10 cellular contexts compared by ENCODE assay signal in genomic region chr3:111595239-111595638, GRCh38. TPM values are rescaled to one million over a fixed set of nuclear protein-coding genes. Genes with fewer than 3 reads are reported as not detected.
A peak's percentile ranks its signal among the peaks of the same experiment; 100 is the strongest.
DNase-seq lines count a peak whose midpoint lies in the region; ATAC-seq lines count a peak whose summit lies in the region.
"Had no signal": no experiment of that assay in that cellular context is flagged by ENCODE, and none has a peak within 500 bp of the region (broad histone marks: within the 10 kb centered on the region; RNA-seq: fewer than 3 reads in every experiment).

ZBED2 (minus strand) TSS chr3:111595346; CDS start chr3:111594201, 1,145 bp downstream.

- no peak for DNase-seq in activated T-cell treated with anti-CD3 and anti-CD28 coated beads, Interleukin-2, amount 50 U/mL, for 24 hours
- no peak for DNase-seq in activated T-cell treated with anti-CD3 and anti-CD28 coated beads, Interleukin-2, amount 50 U/mL, for 1 hour
- no peak for DNase-seq in activated naive CD8-positive, alpha-beta T cell treated with anti-CD3 and anti-CD28 coated beads, Interleukin-2, amount 10 ng/mL, durations not matched to agents 7 days and 5 days
- DNase-seq in NCI-H1092 treated with DMSO at 0.1 percent for 48 hours (lab: John Stamatoyannopoulos, UW) (no peak), AG08395 (ENCODE audit: low spot score) (no peak), AG20443 (ENCODE audit: low spot score) (no peak)
- DNase-seq: H9 had no signal

- H3K9me3 Mint-ChIP-seq in activated T-cell treated with anti-CD3 and anti-CD28 coated beads, Interleukin-2, amount 50 U/mL, for 24 hours, result no peaks in the 10 kb centered on the region
- H3K9me3 Mint-ChIP-seq in activated naive CD8-positive, alpha-beta T cell treated with anti-CD3 and anti-CD28 coated beads, Interleukin-2, amount 10 ng/mL, durations not matched to agents 7 days and 5 days, result no peaks in the 10 kb centered on the region
- H3K9me3 Mint-ChIP-seq in stimulated activated naive CD8-positive, alpha-beta T cell treated with anti-CD3 and anti-CD28 coated beads, Interleukin-15, Interleukin-2, amounts not matched to agents 100 ng/mL and 50 ng/mL, for 24 hours, result no peaks in the 10 kb centered on the region

- H3K27me3 Mint-ChIP-seq in activated T-cell treated with anti-CD3 and anti-CD28 coated beads, Interleukin-2, amount 50 U/mL, for 24 hours, result no peaks in the 10 kb centered on the region
- H3K27me3 Mint-ChIP-seq in activated naive CD8-positive, alpha-beta T cell treated with anti-CD3 and anti-CD28 coated beads, Interleukin-2, amount 10 ng/mL, durations not matched to agents 7 days and 5 days, result no peaks in the 10 kb centered on the region
- no peaks in the 10 kb centered on the region for H3K27me3 Mint-ChIP-seq in stimulated activated naive CD8-positive, alpha-beta T cell treated with anti-CD3 and anti-CD28 coated beads, Interleukin-15, Interleukin-2, amounts not matched to agents 100 ng/mL and 50 ng/mL, for 24 hours

- peak; percentile 38 for ATAC-seq in HG02981 (IDR thresholded peaks at IDR 0.05; ENCODE audit: unreplicated experiment)
- ATAC-seq in activated naive CD8-positive, alpha-beta T cell treated with anti-CD3 and anti-CD28 coated beads, Interleukin-2, amount 10 ng/mL, durations not matched to agents 7 days and 5 days (ENCODE audit: low read depth), result peak; percentile 13
- ATAC-seq: Panc1 had no signal

- H3K4me1 Mint-ChIP-seq in activated T-cell treated with anti-CD3 and anti-CD28 coated beads, Interleukin-2, amount 50 U/mL, for 24 hours (ENCODE audit: low read depth), result peaks cover 64% of the 10 kb centered on the region
- H3K4me1 Mint-ChIP-seq in activated naive CD8-positive, alpha-beta T cell treated with anti-CD3 and anti-CD28 coated beads, Interleukin-2, amount 10 ng/mL, durations not matched to agents 7 days and 5 days, result peaks cover 45% of the 10 kb centered on the region
- H3K4me1 Mint-ChIP-seq in stimulated activated naive CD8-positive, alpha-beta T cell treated with anti-CD3 and anti-CD28 coated beads, Interleukin-15, Interleukin-2, amounts not matched to agents 100 ng/mL and 50 ng/mL, for 24 hours (ENCODE audit: low read depth), result peaks cover 81% of the 10 kb centered on the region
- H3K4me1 Mint-ChIP-seq: H9 had no signal

- POLR2A ChIA-PET in activated naive CD8-positive, alpha-beta T cell treated with anti-CD3 and anti-CD28 coated beads, Interleukin-2, amount 10 ng/mL, durations not matched to agents 7 days and 5 days (lab: Charles Lee), result interaction anchor here (1.4 to 2.0 kb wide), 2 partner anchors 16 to 21 kb away, joined by 4 to 10 read pairs; no protein-coding TSS in a partner anchor

- H3K36me3 Mint-ChIP-seq in activated T-cell treated with anti-CD3 and anti-CD28 coated beads, Interleukin-2, amount 50 U/mL, for 24 hours (ENCODE audit: low read depth), result peaks cover 80% of the 10 kb centered on the region
- peaks cover 73% of the 10 kb centered on the region for H3K36me3 Mint-ChIP-seq in activated naive CD8-positive, alpha-beta T cell treated with anti-CD3 and anti-CD28 coated beads, Interleukin-2, amount 10 ng/mL, durations not matched to agents 7 days and 5 days
- H3K36me3 Mint-ChIP-seq in stimulated activated naive CD8-positive, alpha-beta T cell treated with anti-CD3 and anti-CD28 coated beads, Interleukin-15, Interleukin-2, amounts not matched to agents 100 ng/mL and 50 ng/mL, for 24 hours (ENCODE audit: low read depth), result peaks cover 74% of the 10 kb centered on the region

- peak within 1 kb of the TSS; percentile 92 for H3K27ac Mint-ChIP-seq in activated T-cell treated with anti-CD3 and anti-CD28 coated beads, Interleukin-2, amount 50 U/mL, for 24 hours
- peak within 1 kb of the TSS; percentile 88 for H3K27ac Mint-ChIP-seq in activated naive CD8-positive, alpha-beta T cell treated with anti-CD3 and anti-CD28 coated beads, Interleukin-2, amount 10 ng/mL, durations not matched to agents 7 days and 5 days
- peak within 1 kb of the TSS; percentile 99 for H3K27ac Mint-ChIP-seq in stimulated activated naive CD8-positive, alpha-beta T cell treated with anti-CD3 and anti-CD28 coated beads, Interleukin-15, Interleukin-2, amounts not matched to agents 100 ng/mL and 50 ng/mL, for 24 hours
- H3K27ac Mint-ChIP-seq: H9 had no signal

- H3K4me3 Mint-ChIP-seq in activated T-cell treated with anti-CD3 and anti-CD28 coated beads, Interleukin-2, amount 50 U/mL, for 24 hours, result peak within 1 kb of the TSS; percentile 91
- peak within 1 kb of the TSS; percentile 66 for H3K4me3 Mint-ChIP-seq in activated naive CD8-positive, alpha-beta T cell treated with anti-CD3 and anti-CD28 coated beads, Interleukin-2, amount 10 ng/mL, durations not matched to agents 7 days and 5 days
- H3K4me3 Mint-ChIP-seq in stimulated activated naive CD8-positive, alpha-beta T cell treated with anti-CD3 and anti-CD28 coated beads, Interleukin-15, Interleukin-2, amounts not matched to agents 100 ng/mL and 50 ng/mL, for 24 hours, result peak within 1 kb of the TSS; percentile 98
- H3K4me3 Mint-ChIP-seq: H9 had no signal

RNA-seq across cellular contexts. Expression of gene ZBED2, which starts in this region (rescaled TPM):
- 1 to 10 TPM; 1.9 TPM for total RNA-seq in activated naive CD8-positive, alpha-beta T cell treated with anti-CD3 and anti-CD28 coated beads, Interleukin-2, amount 10 ng/mL, durations not matched to agents 7 days and 5 days
- total RNA-seq: H9 had no signal
